Comparison of ENCODE assay signal across 12 cellular contexts in the genomic region with DNA sequence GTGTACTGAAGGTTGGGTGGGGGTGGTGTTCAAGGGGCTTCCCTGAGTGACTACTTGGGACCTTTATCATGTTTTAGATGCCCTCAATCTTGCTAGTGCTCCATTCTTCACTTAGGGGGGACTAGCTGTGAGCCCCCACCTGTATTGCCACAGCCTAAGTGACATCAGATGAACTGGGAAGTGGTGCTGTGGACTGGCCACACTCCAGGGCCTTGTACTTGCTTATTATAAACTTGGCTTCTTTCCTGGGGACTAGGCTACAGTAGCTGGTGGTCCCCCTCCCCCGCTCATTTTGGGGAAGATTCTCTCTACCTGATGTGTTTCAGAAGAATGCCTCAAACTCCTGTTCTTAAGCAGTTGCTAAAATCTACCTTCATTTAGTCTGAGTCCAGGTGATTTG. TPM values are rescaled to one million over a fixed set of nuclear protein-coding genes. Genes with fewer than 3 reads are reported as not detected.
DNase-seq lines count a peak whose midpoint lies in the region; ATAC-seq and TF ChIP-seq lines count a peak whose summit lies in the region.
"Had no signal": no experiment of that assay in that cellular context is flagged by ENCODE, and none has a peak within 500 bp of the region (broad histone marks: within the 10 kb centered on the region; RNA-seq: fewer than 3 reads in every experiment).

No MANE protein-coding gene starts in this region.

- no peak overlapping the region for H3K27ac ChIP-seq in BLaER1 treated with 17β-estradiol and CSF1 and Interleukin-3, amounts not matched to agents 10 nM and 100 nM
- H3K27ac ChIP-seq in left ventricle myocardium inferior (replicated peaks) = no peak overlapping the region
- H3K27ac ChIP-seq in thyroid gland = no peak overlapping the region
- no peak overlapping the region for H3K27ac ChIP-seq in endodermal cell (ENCODE audit: low read depth, low read length)

- peaks cover 8% of the 10 kb centered on the region for H3K4me1 Mint-ChIP-seq in endodermal cell

- H3K9me3 ChIP-seq in BLaER1 treated with 17β-estradiol and CSF1 and Interleukin-3, amounts not matched to agents 10 nM and 100 nM (replicated peaks in 1 of 11) = no peaks in the 10 kb centered on the region
- no peaks in the 10 kb centered on the region for H3K9me3 ChIP-seq in left ventricle myocardium inferior (replicated peaks)
- H3K9me3 ChIP-seq in thyroid gland = no peaks in the 10 kb centered on the region
- no peaks in the 10 kb centered on the region for H3K9me3 ChIP-seq in endodermal cell (ENCODE audit: control insufficient read depth, low read length)

- no peak overlapping the region for H3K4me3 ChIP-seq in BLaER1 treated with 17β-estradiol and CSF1 and Interleukin-3, amounts not matched to agents 10 nM and 100 nM
- no peak overlapping the region for H3K4me3 ChIP-seq in left ventricle myocardium inferior
- no peak overlapping the region for H3K4me3 ChIP-seq in thyroid gland (replicated peaks in 1 of 3)
- H3K4me3 ChIP-seq in endodermal cell (ENCODE audit: low read length) = no peak overlapping the region

- no peak for TF ChIP-seq POLR2A in thyroid gland (IDR thresholded peaks at IDR 0.05)

- ATAC-seq in Right ventricle myocardium superior (ENCODE audit: poor library complexity) (peak; percentile 65), left colon (no peak)

- peaks cover 3% of the 10 kb centered on the region for H3K27me3 Mint-ChIP-seq in endodermal cell (ENCODE audit: insufficient read depth)

- DNase-seq in Right ventricle myocardium superior = no peak
- DNase-seq in cardiac septum (ENCODE audit: low spot score) = no peak
- DNase-seq in left ventricle myocardium inferior = peak; percentile 29
- peak; percentile 42 to 58 for DNase-seq in thyroid gland
- no peak for DNase-seq in left colon
- DNase-seq in endodermal cell = no peak
- DNase-seq: ACHN, DMS53, GF-D8, HCEC 1CT, HFFc6 had no signal

- intact Hi-C loops in Right ventricle myocardium superior (cut with DNase I) (no loop called here), cardiac septum (cut with DNase I) (loop anchor here (5.0 to 10.0 kb wide), 3 partner anchors 139 to 294 kb away; partner anchors contain the start of gene ZNF518B), left ventricle myocardium inferior (cut with micrococcal nuclease) (loop anchor here (5.0 kb wide), 1 partner anchor 389 kb away; no protein-coding TSS in a partner anchor), thyroid gland (cut with DNase I) (no loop called here), left colon (cut with DNase I, micrococcal nuclease) (no loop called here)

- H3K36me3 ChIP-seq in BLaER1 treated with 17β-estradiol and CSF1 and Interleukin-3, amounts not matched to agents 10 nM and 100 nM = no peaks in the 10 kb centered on the region
- H3K36me3 ChIP-seq in left ventricle myocardium inferior (no peaks in the 10 kb centered on the region), thyroid gland (no peaks in the 10 kb centered on the region), endodermal cell (ENCODE audit: control insufficient read depth, insufficient read depth, low read length) (no peaks in the 10 kb centered on the region)

- H3K4me3 Mint-ChIP-seq in endodermal cell = no peak overlapping the region
- H3K4me3 Mint-ChIP-seq: HFFc6 had no signal

- no peaks in the 10 kb centered on the region for H3K36me3 Mint-ChIP-seq in endodermal cell (ENCODE audit: low read depth)

- no peak overlapping the region for H3K9ac ChIP-seq in BLaER1 treated with 17β-estradiol and CSF1 and Interleukin-3, amounts not matched to agents 10 nM and 100 nM
- H3K9ac ChIP-seq in endodermal cell (ENCODE audit: extremely low read depth, low read length, poor library complexity, severe bottlenecking) = no peak overlapping the region

- H3K27ac Mint-ChIP-seq in endodermal cell = no peak overlapping the region
- H3K27ac Mint-ChIP-seq: HFFc6 had no signal

- WGBS in thyroid gland, 2 donors = 92 to 100% methylated on average over 1 of the region's 1 CpG
- 96 to 100% methylated on average over 1 of the region's 1 CpG for WGBS in endodermal cell (ENCODE audit: insufficient coverage in 1 of 2, insufficient read length in 1 of 2), 2 experiments

- H3K4me1 ChIP-seq in BLaER1 treated with 17β-estradiol and CSF1 and Interleukin-3, amounts not matched to agents 10 nM and 100 nM = peaks cover 10 to 58% (median 46%) of the 10 kb centered on the region in 10 experiments
- H3K4me1 ChIP-seq in left ventricle myocardium inferior (peaks cover 32% of the 10 kb centered on the region), thyroid gland (peaks cover 13 to 17% of the 10 kb centered on the region in 2 donors), endodermal cell (ENCODE audit: control insufficient read depth, insufficient read depth, low read length) (no peaks in the 10 kb centered on the region)

- H4K20me1 ChIP-seq in BLaER1 treated with 17β-estradiol and CSF1 and Interleukin-3, amounts not matched to agents 10 nM and 100 nM = no peaks in the 10 kb centered on the region

- peak overlapping the region in 8 of 11 experiments; percentile 58 to 82 (median 74); a peak in 12 of 22 replicates for H3K4me2 ChIP-seq in BLaER1 treated with 17β-estradiol and CSF1 and Interleukin-3, amounts not matched to agents 10 nM and 100 nM

- H3K27me3 ChIP-seq in BLaER1 treated with 17β-estradiol and CSF1 and Interleukin-3, amounts not matched to agents 10 nM and 100 nM = no peaks in the 10 kb centered on the region
- H3K27me3 ChIP-seq in left ventricle myocardium inferior (ENCODE audit: low read depth) = no peaks in the 10 kb centered on the region
- H3K27me3 ChIP-seq in thyroid gland = no peaks in the 10 kb centered on the region
- no peaks in the 10 kb centered on the region for H3K27me3 ChIP-seq in endodermal cell (ENCODE audit: control insufficient read depth, insufficient read depth, low read length, poor library complexity, severe bottlenecking)

- TF ChIP-seq CTCF in left ventricle myocardium inferior (IDR thresholded peaks at IDR 0.05; ENCODE audit: borderline replicate concordance) = no peak
- TF ChIP-seq CTCF in thyroid gland (IDR thresholded peaks at IDR 0.05) = no peak
- no peak for TF ChIP-seq CTCF in endodermal cell (conservative IDR thresholded peaks at IDR 0.05)

- H3K9me3 Mint-ChIP-seq in endodermal cell = no peaks in the 10 kb centered on the region
- H3K9me3 Mint-ChIP-seq: HFFc6 had no signal

RNA-seq across cellular contexts. Expression of gene WDR1, which starts 46.7 kb away (rescaled TPM):
- total RNA-seq in Right ventricle myocardium superior (183 TPM), cardiac septum (245 TPM), left ventricle myocardium inferior (157 TPM), thyroid gland (100 to 1,000 TPM; 122 to 238 (median 213) TPM), left colon (100 to 1,000 TPM; 448 to 457 TPM), endodermal cell (100 to 1,000 TPM; 222 to 345 TPM)
- polyA plus RNA-seq in endodermal cell (2013, experiment 1 of 2) = 127 TPM
- polyA plus RNA-seq in endodermal cell (2013, experiment 2 of 2) = 106 TPM

Comparison
In these comparisons a context has a peak if more than half of its experiments do, and no peak if none do; other contexts are left out.
1. DNase-seq: peak in left ventricle myocardium inferior (single experiment) and thyroid gland (2 of 2); none in Right ventricle myocardium superior (single experiment), cardiac septum (single experiment), left colon (0 of 2) and endodermal cell (single experiment).
2. intact Hi-C loops: an anchor here in cardiac septum (5.0 to 10.0 kb wide) and left ventricle myocardium inferior (5.0 kb wide); none called in Right ventricle myocardium superior, thyroid gland and left colon.